ENCODE assay signal across 22 cellular contexts in genomic region chr18:43714346-43715010, GRCh38.
"Had no signal": no experiment of that assay in that cellular context is flagged by ENCODE, and none has a peak within 500 bp of the region (broad histone marks: within the 10 kb centered on the region; RNA-seq: fewer than 3 reads in every experiment).

No MANE protein-coding gene starts in this region.

- H3K9me3 ChIP-seq: gastrocnemius medialis, mucosa of descending colon, prostate gland, right lobe of liver, vagina had no signal

- DNase-seq: cerebellar nuclear complex; dorsolateral prefrontal cortex; effector CD8-positive, alpha-beta T cell; endodermal cell; foreskin fibroblast; gastrocnemius medialis; head of caudate nucleus; hippocampal formation; left colon; mesenchymal stem cell; mucosa of descending colon; naive B cell; nucleus accumbens; right lobe of liver; small intestine; stimulated activated CD4-positive, alpha-beta T cell treated with anti-CD3 and anti-CD28 coated beads, Interleukin-15, amount 100 ng/mL, for 24 hours; stimulated activated CD4-positive, alpha-beta T cell treated with anti-CD3 and anti-CD28 coated beads, Interleukin-2, amount 100 ng/mL, for 48 hours; stimulated activated naive B cell treated with anti-CD40 and anti-IgM and Interleukin-4, amounts not matched to agents 10 μg/mL and 1 μg/mL and 100 μg/mL, for 72 hours; trophoblast cell had no signal

- H3K27me3 ChIP-seq: gastrocnemius medialis, right lobe of liver, vagina had no signal

- H3K4me1 ChIP-seq: gastrocnemius medialis, prostate gland, right lobe of liver, vagina had no signal

- H3K27ac ChIP-seq: dorsolateral prefrontal cortex, epithelial cell of prostate, gastrocnemius medialis, prostate gland, right lobe of liver, vagina had no signal

- H3K36me3 ChIP-seq: gastrocnemius medialis, prostate gland, right lobe of liver, vagina had no signal

- H3K4me3 ChIP-seq: dorsolateral prefrontal cortex, gastrocnemius medialis, mucosa of descending colon, prostate gland, right lobe of liver, vagina had no signal
